ENCODE assay signal across 1 cellular context in the genomic region with DNA sequence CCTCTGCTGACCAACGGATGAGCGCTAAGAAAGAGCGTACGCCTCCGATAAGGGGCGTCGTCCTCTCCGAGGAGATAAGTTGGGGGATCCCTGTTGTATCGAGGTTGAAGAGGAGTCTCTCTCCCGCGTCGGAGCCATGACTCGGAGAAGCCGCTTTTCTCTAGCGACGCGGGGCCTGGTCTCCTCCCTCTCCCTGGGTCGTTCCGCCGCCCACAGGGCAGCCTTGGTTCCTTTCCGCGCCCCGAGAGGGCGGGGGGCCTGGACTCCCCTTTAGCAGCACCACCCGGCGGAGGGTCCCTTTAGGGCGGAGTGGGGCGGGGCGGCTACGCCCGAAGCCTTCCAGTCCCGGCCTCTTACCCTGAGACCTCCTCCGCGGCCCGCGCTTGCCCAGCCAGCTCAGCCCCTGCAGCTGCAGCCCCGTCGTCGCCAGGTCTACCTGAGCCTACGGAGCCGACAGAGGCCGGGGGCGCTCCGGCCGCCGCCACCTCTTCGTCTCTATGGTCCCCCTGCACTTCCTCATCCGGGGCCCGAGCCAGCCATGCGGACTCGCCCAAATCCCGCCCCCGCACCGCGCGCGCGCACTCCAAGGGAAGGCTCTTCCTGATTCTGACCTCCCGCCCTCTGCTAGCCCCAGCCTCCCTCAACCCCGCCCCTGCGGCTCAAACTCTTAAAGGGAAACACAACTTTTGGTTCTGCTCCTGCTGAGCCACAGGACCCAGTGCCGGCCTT.
TF ChIP-seq lines count a peak whose summit lies in the region.

A gene (minus strand): TSS at position 497 of the 729 bp plus-strand sequence. CDS start 11,272 bp downstream, outside the sequence.

TF ChIP-seq in HepG2, 621 proteins besides CTCF, POLR2A, EP300 and RAD21 (continues in another document):
- TF ChIP-seq ZMYM3 (CRISPR knock-in tag; IDR thresholded peaks at IDR 0.05), result peak; percentile 74
- TF ChIP-seq ZFX (CRISPR knock-in tag; IDR thresholded peaks at IDR 0.05; ENCODE audit: low read depth), result peak; percentile 92
- TF ChIP-seq, protein P1, sequence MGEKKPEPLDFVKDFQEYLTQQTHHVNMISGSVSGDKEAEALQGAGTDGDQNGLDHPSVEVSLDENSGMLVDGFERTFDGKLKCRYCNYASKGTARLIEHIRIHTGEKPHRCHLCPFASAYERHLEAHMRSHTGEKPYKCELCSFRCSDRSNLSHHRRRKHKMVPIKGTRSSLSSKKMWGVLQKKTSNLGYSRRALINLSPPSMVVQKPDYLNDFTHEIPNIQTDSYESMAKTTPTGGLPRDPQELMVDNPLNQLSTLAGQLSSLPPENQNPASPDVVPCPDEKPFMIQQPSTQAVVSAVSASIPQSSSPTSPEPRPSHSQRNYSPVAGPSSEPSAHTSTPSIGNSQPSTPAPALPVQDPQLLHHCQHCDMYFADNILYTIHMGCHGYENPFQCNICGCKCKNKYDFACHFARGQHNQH (CRISPR knock-in tag; IDR thresholded peaks at IDR 0.05), result peak; percentile 80; the same call in 1 of the 2 replicates
- TF ChIP-seq, protein P2, sequence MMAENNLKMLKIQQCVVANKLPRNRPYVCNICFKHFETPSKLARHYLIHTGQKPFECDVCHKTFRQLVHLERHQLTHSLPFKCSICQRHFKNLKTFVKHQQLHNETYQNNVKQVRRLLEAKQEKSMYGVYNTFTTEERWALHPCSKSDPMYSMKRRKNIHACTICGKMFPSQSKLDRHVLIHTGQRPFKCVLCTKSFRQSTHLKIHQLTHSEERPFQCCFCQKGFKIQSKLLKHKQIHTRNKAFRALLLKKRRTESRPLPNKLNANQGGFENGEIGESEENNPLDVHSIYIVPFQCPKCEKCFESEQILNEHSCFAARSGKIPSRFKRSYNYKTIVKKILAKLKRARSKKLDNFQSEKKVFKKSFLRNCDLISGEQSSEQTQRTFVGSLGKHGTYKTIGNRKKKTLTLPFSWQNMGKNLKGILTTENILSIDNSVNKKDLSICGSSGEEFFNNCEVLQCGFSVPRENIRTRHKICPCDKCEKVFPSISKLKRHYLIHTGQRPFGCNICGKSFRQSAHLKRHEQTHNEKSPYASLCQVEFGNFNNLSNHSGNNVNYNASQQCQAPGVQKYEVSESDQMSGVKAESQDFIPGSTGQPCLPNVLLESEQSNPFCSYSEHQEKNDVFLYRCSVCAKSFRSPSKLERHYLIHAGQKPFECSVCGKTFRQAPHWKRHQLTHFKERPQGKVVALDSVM (CRISPR knock-in tag; IDR thresholded peaks at IDR 0.05), result peak; percentile 79
- peak; percentile 83 for TF ChIP-seq PTBP1 (IDR thresholded peaks at IDR 0.05; ENCODE audit: low read depth, low read length, poor library complexity, severe bottlenecking)
- no peak for TF ChIP-seq MBNL3 (CRISPR knock-in tag; conservative IDR thresholded peaks at IDR 0.05)
- no peak for TF ChIP-seq RFX3 (CRISPR knock-in tag; IDR thresholded peaks at IDR 0.05)
- TF ChIP-seq, protein P3, sequence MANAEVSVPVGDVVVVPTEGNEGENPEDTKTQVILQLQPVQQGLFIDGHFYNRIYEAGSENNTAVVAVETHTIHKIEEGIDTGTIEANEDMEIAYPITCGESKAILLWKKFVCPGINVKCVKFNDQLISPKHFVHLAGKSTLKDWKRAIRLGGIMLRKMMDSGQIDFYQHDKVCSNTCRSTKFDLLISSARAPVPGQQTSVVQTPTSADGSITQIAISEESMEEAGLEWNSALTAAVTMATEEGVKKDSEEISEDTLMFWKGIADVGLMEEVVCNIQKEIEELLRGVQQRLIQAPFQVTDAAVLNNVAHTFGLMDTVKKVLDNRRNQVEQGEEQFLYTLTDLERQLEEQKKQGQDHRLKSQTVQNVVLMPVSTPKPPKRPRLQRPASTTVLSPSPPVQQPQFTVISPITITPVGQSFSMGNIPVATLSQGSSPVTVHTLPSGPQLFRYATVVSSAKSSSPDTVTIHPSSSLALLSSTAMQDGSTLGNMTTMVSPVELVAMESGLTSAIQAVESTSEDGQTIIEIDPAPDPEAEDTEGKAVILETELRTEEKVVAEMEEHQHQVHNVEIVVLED (CRISPR knock-in tag; IDR thresholded peaks at IDR 0.05; ENCODE audit: borderline replicate concordance), result peak; percentile 81
- no peak for TF ChIP-seq KDM6A (CRISPR knock-in tag; IDR thresholded peaks at IDR 0.05; ENCODE audit: low read depth)
- peak; percentile 52 for TF ChIP-seq IKZF4 (CRISPR knock-in tag; IDR thresholded peaks at IDR 0.05; ENCODE audit: borderline replicate concordance, low read depth, not compliant biosample characterization)
- TF ChIP-seq ZNF672 (CRISPR knock-in tag; IDR thresholded peaks at IDR 0.05), result no peak
- 0 out of 2 replicates have a peak, but pooled peaks have one; percentile 78 for TF ChIP-seq PCBP1 (IDR thresholded peaks at IDR 0.05; ENCODE audit: borderline replicate concordance, low read depth, low read length)
- peak; percentile 84; the same call in 1 of the 2 replicates for TF ChIP-seq SP4 (CRISPR knock-in tag; IDR thresholded peaks at IDR 0.05)
- TF ChIP-seq ZFY (CRISPR knock-in tag; IDR thresholded peaks at IDR 0.05), result peak; percentile 94
- no peak for TF ChIP-seq ZNF260 (CRISPR knock-in tag; IDR thresholded peaks at IDR 0.05; ENCODE audit: borderline replicate concordance, low read depth)
- no peak for TF ChIP-seq ARNTL (CRISPR knock-in tag; IDR thresholded peaks at IDR 0.05)
- TF ChIP-seq ZNF225 (CRISPR knock-in tag; IDR thresholded peaks at IDR 0.05), result 0 out of 2 replicates have a peak, but pooled peaks have one; percentile 52
- peak; percentile 84 for TF ChIP-seq AGO2 (optimal IDR thresholded peaks at IDR 0.05; ENCODE audit: low read depth, low read length)
- TF ChIP-seq, protein P4, sequence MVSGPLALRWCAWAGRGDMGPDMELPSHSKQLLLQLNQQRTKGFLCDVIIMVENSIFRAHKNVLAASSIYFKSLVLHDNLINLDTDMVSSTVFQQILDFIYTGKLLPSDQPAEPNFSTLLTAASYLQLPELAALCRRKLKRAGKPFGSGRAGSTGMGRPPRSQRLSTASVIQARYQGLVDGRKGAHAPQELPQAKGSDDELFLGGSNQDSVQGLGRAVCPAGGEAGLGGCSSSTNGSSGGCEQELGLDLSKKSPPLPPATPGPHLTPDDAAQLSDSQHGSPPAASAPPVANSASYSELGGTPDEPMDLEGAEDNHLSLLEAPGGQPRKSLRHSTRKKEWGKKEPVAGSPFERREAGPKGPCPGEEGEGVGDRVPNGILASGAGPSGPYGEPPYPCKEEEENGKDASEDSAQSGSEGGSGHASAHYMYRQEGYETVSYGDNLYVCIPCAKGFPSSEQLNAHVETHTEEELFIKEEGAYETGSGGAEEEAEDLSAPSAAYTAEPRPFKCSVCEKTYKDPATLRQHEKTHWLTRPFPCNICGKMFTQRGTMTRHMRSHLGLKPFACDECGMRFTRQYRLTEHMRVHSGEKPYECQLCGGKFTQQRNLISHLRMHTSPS (CRISPR knock-in tag; IDR thresholded peaks at IDR 0.05; ENCODE audit: low read depth), result 0 out of 2 replicates have a peak, but pooled peaks have one; percentile 48
- TF ChIP-seq, protein P5, sequence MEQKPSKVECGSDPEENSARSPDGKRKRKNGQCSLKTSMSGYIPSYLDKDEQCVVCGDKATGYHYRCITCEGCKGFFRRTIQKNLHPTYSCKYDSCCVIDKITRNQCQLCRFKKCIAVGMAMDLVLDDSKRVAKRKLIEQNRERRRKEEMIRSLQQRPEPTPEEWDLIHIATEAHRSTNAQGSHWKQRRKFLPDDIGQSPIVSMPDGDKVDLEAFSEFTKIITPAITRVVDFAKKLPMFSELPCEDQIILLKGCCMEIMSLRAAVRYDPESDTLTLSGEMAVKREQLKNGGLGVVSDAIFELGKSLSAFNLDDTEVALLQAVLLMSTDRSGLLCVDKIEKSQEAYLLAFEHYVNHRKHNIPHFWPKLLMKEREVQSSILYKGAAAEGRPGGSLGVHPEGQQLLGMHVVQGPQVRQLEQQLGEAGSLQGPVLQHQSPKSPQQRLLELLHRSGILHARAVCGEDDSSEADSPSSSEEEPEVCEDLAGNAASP (CRISPR knock-in tag; IDR thresholded peaks at IDR 0.05; ENCODE audit: borderline replicate concordance), result peak; percentile 60
- TF ChIP-seq IRF2 (CRISPR knock-in tag; IDR thresholded peaks at IDR 0.05), result peak; percentile 78
- peak; percentile 93 for TF ChIP-seq YEATS4 (CRISPR knock-in tag; IDR thresholded peaks at IDR 0.05; ENCODE audit: borderline replicate concordance)
- TF ChIP-seq, protein P6, sequence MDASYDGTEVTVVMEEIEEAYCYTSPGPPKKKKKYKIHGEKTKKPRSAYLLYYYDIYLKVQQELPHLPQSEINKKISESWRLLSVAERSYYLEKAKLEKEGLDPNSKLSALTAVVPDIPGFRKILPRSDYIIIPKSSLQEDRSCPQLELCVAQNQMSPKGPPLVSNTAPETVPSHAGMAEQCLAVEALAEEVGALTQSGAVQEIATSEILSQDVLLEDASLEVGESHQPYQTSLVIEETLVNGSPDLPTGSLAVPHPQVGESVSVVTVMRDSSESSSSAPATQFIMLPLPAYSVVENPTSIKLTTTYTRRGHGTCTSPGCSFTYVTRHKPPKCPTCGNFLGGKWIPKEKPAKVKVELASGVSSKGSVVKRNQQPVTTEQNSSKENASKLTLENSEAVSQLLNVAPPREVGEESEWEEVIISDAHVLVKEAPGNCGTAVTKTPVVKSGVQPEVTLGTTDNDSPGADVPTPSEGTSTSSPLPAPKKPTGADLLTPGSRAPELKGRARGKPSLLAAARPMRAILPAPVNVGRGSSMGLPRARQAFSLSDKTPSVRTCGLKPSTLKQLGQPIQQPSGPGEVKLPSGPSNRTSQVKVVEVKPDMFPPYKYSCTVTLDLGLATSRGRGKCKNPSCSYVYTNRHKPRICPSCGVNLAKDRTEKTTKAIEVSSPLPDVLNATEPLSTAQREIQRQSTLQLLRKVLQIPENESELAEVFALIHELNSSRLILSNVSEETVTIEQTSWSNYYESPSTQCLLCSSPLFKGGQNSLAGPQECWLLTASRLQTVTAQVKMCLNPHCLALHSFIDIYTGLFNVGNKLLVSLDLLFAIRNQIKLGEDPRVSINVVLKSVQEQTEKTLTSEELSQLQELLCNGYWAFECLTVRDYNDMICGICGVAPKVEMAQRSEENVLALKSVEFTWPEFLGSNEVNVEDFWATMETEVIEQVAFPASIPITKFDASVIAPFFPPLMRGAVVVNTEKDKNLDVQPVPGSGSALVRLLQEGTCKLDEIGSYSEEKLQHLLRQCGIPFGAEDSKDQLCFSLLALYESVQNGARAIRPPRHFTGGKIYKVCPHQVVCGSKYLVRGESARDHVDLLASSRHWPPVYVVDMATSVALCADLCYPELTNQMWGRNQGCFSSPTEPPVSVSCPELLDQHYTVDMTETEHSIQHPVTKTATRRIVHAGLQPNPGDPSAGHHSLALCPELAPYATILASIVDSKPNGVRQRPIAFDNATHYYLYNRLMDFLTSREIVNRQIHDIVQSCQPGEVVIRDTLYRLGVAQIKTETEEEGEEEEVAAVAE (CRISPR knock-in tag; IDR thresholded peaks at IDR 0.05; ENCODE audit: borderline replicate concordance), result peak; percentile 59; the same call in 1 of the 2 replicates
- TF ChIP-seq IRX3 (CRISPR knock-in tag; IDR thresholded peaks at IDR 0.05; ENCODE audit: borderline replicate concordance, low read depth), result no peak
- no peak for TF ChIP-seq ZSCAN20 (CRISPR knock-in tag; IDR thresholded peaks at IDR 0.05; ENCODE audit: borderline replicate concordance)
- peak; percentile 45 for TF ChIP-seq PITX1 (CRISPR knock-in tag; IDR thresholded peaks at IDR 0.05)
- peak; percentile 73 for TF ChIP-seq MED1 (CRISPR knock-in tag; IDR thresholded peaks at IDR 0.05)
- peak; percentile 84; the same call in 1 of the 2 replicates for TF ChIP-seq NFKB2 (CRISPR knock-in tag; IDR thresholded peaks at IDR 0.05; ENCODE audit: borderline replicate concordance)
- TF ChIP-seq, protein P7, sequence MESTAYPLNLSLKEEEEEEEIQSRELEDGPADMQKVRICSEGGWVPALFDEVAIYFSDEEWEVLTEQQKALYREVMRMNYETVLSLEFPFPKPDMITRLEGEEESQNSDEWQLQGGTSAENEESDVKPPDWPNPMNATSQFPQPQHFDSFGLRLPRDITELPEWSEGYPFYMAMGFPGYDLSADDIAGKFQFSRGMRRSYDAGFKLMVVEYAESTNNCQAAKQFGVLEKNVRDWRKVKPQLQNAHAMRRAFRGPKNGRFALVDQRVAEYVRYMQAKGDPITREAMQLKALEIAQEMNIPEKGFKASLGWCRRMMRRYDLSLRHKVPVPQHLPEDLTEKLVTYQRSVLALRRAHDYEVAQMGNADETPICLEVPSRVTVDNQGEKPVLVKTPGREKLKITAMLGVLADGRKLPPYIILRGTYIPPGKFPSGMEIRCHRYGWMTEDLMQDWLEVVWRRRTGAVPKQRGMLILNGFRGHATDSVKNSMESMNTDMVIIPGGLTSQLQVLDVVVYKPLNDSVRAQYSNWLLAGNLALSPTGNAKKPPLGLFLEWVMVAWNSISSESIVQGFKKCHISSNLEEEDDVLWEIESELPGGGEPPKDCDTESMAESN (CRISPR knock-in tag; conservative IDR thresholded peaks at IDR 0.05), result peak; percentile 77; the same call in 1 of the 2 replicates
- TF ChIP-seq, protein P8, sequence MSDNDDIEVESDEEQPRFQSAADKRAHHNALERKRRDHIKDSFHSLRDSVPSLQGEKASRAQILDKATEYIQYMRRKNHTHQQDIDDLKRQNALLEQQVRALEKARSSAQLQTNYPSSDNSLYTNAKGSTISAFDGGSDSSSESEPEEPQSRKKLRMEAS (IDR thresholded peaks at IDR 0.05), result peak; percentile 85
- TF ChIP-seq, protein P9, sequence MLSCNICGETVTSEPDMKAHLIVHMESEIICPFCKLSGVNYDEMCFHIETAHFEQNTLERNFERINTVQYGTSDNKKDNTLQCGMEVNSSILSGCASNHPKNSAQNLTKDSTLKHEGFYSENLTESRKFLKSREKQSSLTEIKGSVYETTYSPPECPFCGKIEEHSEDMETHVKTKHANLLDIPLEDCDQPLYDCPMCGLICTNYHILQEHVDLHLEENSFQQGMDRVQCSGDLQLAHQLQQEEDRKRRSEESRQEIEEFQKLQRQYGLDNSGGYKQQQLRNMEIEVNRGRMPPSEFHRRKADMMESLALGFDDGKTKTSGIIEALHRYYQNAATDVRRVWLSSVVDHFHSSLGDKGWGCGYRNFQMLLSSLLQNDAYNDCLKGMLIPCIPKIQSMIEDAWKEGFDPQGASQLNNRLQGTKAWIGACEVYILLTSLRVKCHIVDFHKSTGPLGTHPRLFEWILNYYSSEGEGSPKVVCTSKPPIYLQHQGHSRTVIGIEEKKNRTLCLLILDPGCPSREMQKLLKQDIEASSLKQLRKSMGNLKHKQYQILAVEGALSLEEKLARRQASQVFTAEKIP (CRISPR knock-in tag; IDR thresholded peaks at IDR 0.05; ENCODE audit: borderline replicate concordance), result no peak
- no peak for TF ChIP-seq ZNF644 (CRISPR knock-in tag; IDR thresholded peaks at IDR 0.05; ENCODE audit: low read depth)
- 0 out of 2 replicates have a peak, but pooled peaks have one; percentile 50 for TF ChIP-seq CBFB (CRISPR knock-in tag; IDR thresholded peaks at IDR 0.05)
- no peak for TF ChIP-seq BCL6 (CRISPR knock-in tag; IDR thresholded peaks at IDR 0.05)
- TF ChIP-seq KLF15 (CRISPR knock-in tag; IDR thresholded peaks at IDR 0.05; ENCODE audit: borderline replicate concordance), result peak; percentile 73; the same call in 1 of the 2 replicates
- TF ChIP-seq, protein P10, sequence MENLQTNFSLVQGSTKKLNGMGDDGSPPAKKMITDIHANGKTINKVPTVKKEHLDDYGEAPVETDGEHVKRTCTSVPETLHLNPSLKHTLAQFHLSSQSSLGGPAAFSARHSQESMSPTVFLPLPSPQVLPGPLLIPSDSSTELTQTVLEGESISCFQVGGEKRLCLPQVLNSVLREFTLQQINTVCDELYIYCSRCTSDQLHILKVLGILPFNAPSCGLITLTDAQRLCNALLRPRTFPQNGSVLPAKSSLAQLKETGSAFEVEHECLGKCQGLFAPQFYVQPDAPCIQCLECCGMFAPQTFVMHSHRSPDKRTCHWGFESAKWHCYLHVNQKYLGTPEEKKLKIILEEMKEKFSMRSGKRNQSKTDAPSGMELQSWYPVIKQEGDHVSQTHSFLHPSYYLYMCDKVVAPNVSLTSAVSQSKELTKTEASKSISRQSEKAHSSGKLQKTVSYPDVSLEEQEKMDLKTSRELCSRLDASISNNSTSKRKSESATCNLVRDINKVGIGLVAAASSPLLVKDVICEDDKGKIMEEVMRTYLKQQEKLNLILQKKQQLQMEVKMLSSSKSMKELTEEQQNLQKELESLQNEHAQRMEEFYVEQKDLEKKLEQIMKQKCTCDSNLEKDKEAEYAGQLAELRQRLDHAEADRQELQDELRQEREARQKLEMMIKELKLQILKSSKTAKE (CRISPR knock-in tag; IDR thresholded peaks at IDR 0.05; ENCODE audit: borderline replicate concordance), result no peak
